Comparison of ENCODE assay signal across 8 cellular contexts in the genomic region with DNA sequence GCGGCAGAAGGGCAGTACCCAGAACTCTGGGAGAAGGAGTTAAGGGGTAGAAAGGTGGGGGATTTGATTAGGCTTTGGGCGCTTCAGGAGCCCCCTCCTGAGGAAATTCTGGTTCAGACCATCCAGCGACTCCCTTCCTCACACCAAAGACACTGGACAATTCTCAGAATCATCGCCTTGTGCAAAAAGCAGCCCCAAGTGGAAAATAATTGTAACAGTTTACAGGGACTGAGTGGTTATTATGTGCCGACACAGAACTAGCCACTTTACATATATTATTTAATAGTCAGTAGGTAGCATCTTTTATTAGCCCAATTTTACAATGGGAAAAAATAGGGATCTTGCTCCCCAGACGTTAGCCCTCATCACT. TPM values are rescaled to one million over a fixed set of nuclear protein-coding genes. Genes with fewer than 3 reads are reported as not detected.
DNase-seq lines count a peak whose midpoint lies in the region; ATAC-seq, FAIRE-seq and TF ChIP-seq lines count a peak whose summit lies in the region.

No MANE protein-coding gene starts in this region.

- peaks cover 13% of the 10 kb centered on the region for H3K4me1 ChIP-seq in CD8-positive, alpha-beta T cell (ENCODE audit: insufficient read depth, low read length)
- H3K4me1 ChIP-seq in Panc1 (ENCODE audit: control insufficient read depth, insufficient read depth, low read length) (peaks cover 23% of the 10 kb centered on the region), endothelial cell of umbilical vein (ENCODE audit: control insufficient read depth, extremely low read depth, insufficient read depth, low read length) (peaks cover 15% of the 10 kb centered on the region)

- H2AFZ ChIP-seq in endothelial cell of umbilical vein (ENCODE audit: low read depth, low read length): peak overlapping the region; percentile 82

- H3K9me3 ChIP-seq in CD8-positive, alpha-beta T cell (ENCODE audit: low read length): no peaks in the 10 kb centered on the region
- H3K9me3 ChIP-seq in Panc1 (ENCODE audit: control insufficient read depth, insufficient read depth, low read depth, low read length) (no peaks in the 10 kb centered on the region), endothelial cell of umbilical vein (replicated peaks; ENCODE audit: control insufficient read depth, insufficient read depth, low read length) (no peaks in the 10 kb centered on the region)

- peaks cover 9% of the 10 kb centered on the region for H3K36me3 ChIP-seq in CD8-positive, alpha-beta T cell (ENCODE audit: insufficient read depth, low read length)
- H3K36me3 ChIP-seq in Panc1 (ENCODE audit: control insufficient read depth, insufficient read depth, low read length) (no peaks in the 10 kb centered on the region), endothelial cell of umbilical vein (ENCODE audit: control insufficient read depth in 2 of 2, extremely low read depth in 1 of 2, insufficient read depth in 2 of 2, low read length in 2 of 2) (peaks cover 2 to 16% of the 10 kb centered on the region in 2 experiments)

- H3K79me2 ChIP-seq in endothelial cell of umbilical vein (ENCODE audit: control insufficient read depth, insufficient read depth, low read length): peaks cover 6% of the 10 kb centered on the region

- no peak for TF ChIP-seq POLR2A in endothelial cell of umbilical vein (IDR thresholded peaks at IDR 0.05; ENCODE audit: low read depth, low read length)

- H3K27me3 ChIP-seq in CD8-positive, alpha-beta T cell (ENCODE audit: insufficient read depth, low read length): no peaks in the 10 kb centered on the region
- no peaks in the 10 kb centered on the region for H3K27me3 ChIP-seq in Panc1 (ENCODE audit: control insufficient read depth, insufficient read depth, low read length)
- no peaks in the 10 kb centered on the region for H3K27me3 ChIP-seq in endothelial cell of umbilical vein (ENCODE audit: control insufficient read depth in 2 of 2, insufficient read depth in 2 of 2, low read length in 2 of 2)

- BruUV-seq in Panc1 (replicated peaks; lab: Mats Ljungman, UMichigan) (no TSS peak), endothelial cell of umbilical vein (replicated peaks; lab: Mats Ljungman, UMichigan) (TSS peak; percentile 93)

- dilution Hi-C loops in endothelial cell of umbilical vein (cut with MboI; ENCODE audit: extremely low pct_ligation_motif_present, low sequenced_read_pairs): no loop called here

- H3K27me3 Mint-ChIP-seq in CD8-positive, alpha-beta T cell (ENCODE audit: low read depth): no peaks in the 10 kb centered on the region
- H3K27me3 Mint-ChIP-seq in osteocyte (ENCODE audit: unreplicated experiment): no peaks in the 10 kb centered on the region

- H3K27ac ChIP-seq in CD8-positive, alpha-beta T cell (ENCODE audit: low read depth, low read length): peak overlapping the region; percentile 37
- H3K27ac ChIP-seq in Panc1 (ENCODE audit: low read length) (peak overlapping the region; percentile 91), endothelial cell of umbilical vein (ENCODE audit: insufficient read depth, low read depth, low read length) (peak overlapping the region; percentile 87)

- intact Hi-C loops in CD8-positive, alpha-beta T cell (cut with DNase I, micrococcal nuclease): loop anchor here (5.0 to 10.0 kb wide), 2 partner anchors 273 to 850 kb away; partner anchors contain the start of gene TRIM34 (in 1 of the 2)
- intact Hi-C loops in Panc1 (cut with micrococcal nuclease; ENCODE audit: unreplicated experiment) (no loop called here), endothelial cell of umbilical vein (cut with micrococcal nuclease) (loop anchor here (2.0 to 5.0 kb wide), 3 partner anchors 144 to 242 kb away; partner anchors contain the start of genes FHIP1B and TPP1)

- DNase-seq in CD8-positive, alpha-beta T cell: no peak
- DNase-seq in Panc1 (ENCODE audit: low read depth, low spot score): no peak
- no peak for DNase-seq in endothelial cell of umbilical vein (ENCODE audit: low read depth, low spot score)
- no peak for DNase-seq in osteocyte (ENCODE audit: extremely low spot score, unreplicated experiment)
- DNase-seq in stimulated activated CD4-positive, alpha-beta T cell treated with anti-CD3 and anti-CD28 coated beads, Interleukin-4, amount 100 ng/mL, for 24 hours: no peak
- no peak for DNase-seq in SW 1271 (lab: John Stamatoyannopoulos, UW)
- no peak for DNase-seq in globus pallidus (ENCODE audit: low spot score)

- peak overlapping the region; percentile 93 for H3K4me2 ChIP-seq in endothelial cell of umbilical vein (ENCODE audit: insufficient read depth, low read length)

- H3K4me1 Mint-ChIP-seq in CD8-positive, alpha-beta T cell (ENCODE audit: low read depth): peaks cover 25% of the 10 kb centered on the region
- H3K4me1 Mint-ChIP-seq in osteocyte (ENCODE audit: unreplicated experiment): peaks cover 35% of the 10 kb centered on the region

- no peaks in the 10 kb centered on the region for H3K9me1 ChIP-seq in endothelial cell of umbilical vein (replicated peaks; ENCODE audit: control insufficient read depth, extremely low read depth, insufficient read depth, low read length)

- no peaks in the 10 kb centered on the region for H3K9me3 Mint-ChIP-seq in CD8-positive, alpha-beta T cell
- H3K9me3 Mint-ChIP-seq in osteocyte (ENCODE audit: unreplicated experiment): no peaks in the 10 kb centered on the region

- POLR2A ChIA-PET in CD8-positive, alpha-beta T cell (lab: Charles Lee): interaction anchor here (1.6 to 1.7 kb wide), 2 partner anchors 72 to 84 kb away, joined by 6 read pairs; partner anchors contain the start of gene SMPD1
- POLR2A ChIA-PET in Panc1 (lab: Charles Lee): no interaction called here
- POLR2A ChIA-PET in endothelial cell of umbilical vein (lab: Charles Lee): interaction anchor here (1.0 kb wide), 1 partner anchor 55 kb away, joined by 3 read pairs; no protein-coding TSS in a partner anchor

- H4K20me1 ChIP-seq in endothelial cell of umbilical vein (replicated peaks; ENCODE audit: control insufficient read depth, extremely low read depth, insufficient read depth, low read length): no peaks in the 10 kb centered on the region

- H3K4me3 Mint-ChIP-seq in CD8-positive, alpha-beta T cell: peak overlapping the region; percentile 80
- H3K4me3 Mint-ChIP-seq in osteocyte (ENCODE audit: unreplicated experiment): peak overlapping the region; percentile 85

- peak; percentile 38 for FAIRE-seq in endothelial cell of umbilical vein (lab: Jason Lieb, UNC)

- in situ Hi-C loops in Panc1 (cut with HindIII; ENCODE audit: low pct_unique_long_range_greater_than_20kb, low sequenced_read_pairs): no loop called here

- H3K36me3 Mint-ChIP-seq in CD8-positive, alpha-beta T cell: peaks cover 26% of the 10 kb centered on the region
- peaks cover 14% of the 10 kb centered on the region for H3K36me3 Mint-ChIP-seq in osteocyte (ENCODE audit: unreplicated experiment)

- TF ChIP-seq CTCF in CD8-positive, alpha-beta T cell (IDR thresholded peaks at IDR 0.05): no peak
- TF ChIP-seq CTCF in Panc1 (IDR thresholded peaks at IDR 0.05) (no peak; the same call in 1 of the 2 replicates), endothelial cell of umbilical vein (IDR thresholded peaks at IDR 0.05; ENCODE audit: extremely low read depth in 1 of 2, insufficient read depth in 1 of 2, low read depth in 1 of 2, low read length in 2 of 2) (no peak), osteocyte (IDR thresholded peaks at IDR 0.05) (no peak)

- H3K9ac ChIP-seq in endothelial cell of umbilical vein (replicated peaks; ENCODE audit: extremely low read depth, insufficient read depth, low read length): peak overlapping the region; percentile 74

- ATAC-seq in CD8-positive, alpha-beta T cell: no peak
- no peak for ATAC-seq in Panc1
- no peak for ATAC-seq in HG02678 (IDR thresholded peaks at IDR 0.05; ENCODE audit: unreplicated experiment)

- H3K4me3 ChIP-seq in CD8-positive, alpha-beta T cell (ENCODE audit: low read depth, low read length): peak overlapping the region; percentile 40
- H3K4me3 ChIP-seq in Panc1 (ENCODE audit: low read depth in 2 of 2, low read length in 2 of 2): peak overlapping the region; percentile 60 to 84
- H3K4me3 ChIP-seq in endothelial cell of umbilical vein (replicated peaks in 1 of 3; ENCODE audit: insufficient read depth in 1 of 3, low read depth in 1 of 3, low read length in 3 of 3): peak overlapping the region; percentile 61 to 67 (median 64)

- CTCF ChIA-PET in CD8-positive, alpha-beta T cell (lab: Charles Lee): interaction anchor here (1.1 to 1.2 kb wide), 2 partner anchors 96 to 112 kb away, joined by 3 read pairs; no protein-coding TSS in a partner anchor
- CTCF ChIA-PET in Panc1 (lab: Charles Lee): interaction anchor here (0.7 to 2.5 kb wide), 3 partner anchors 38 to 144 kb away, joined by 4 to 10 read pairs (median 5); no protein-coding TSS in a partner anchor
- CTCF ChIA-PET in endothelial cell of umbilical vein (lab: Charles Lee): interaction anchor here (1.2 to 3.5 kb wide), 5 partner anchors 10 to 145 kb away, joined by 3 to 32 read pairs (median 3); partner anchors contain the start of gene TPP1

- H3K27ac Mint-ChIP-seq in CD8-positive, alpha-beta T cell: peak overlapping the region; percentile 85
- peak overlapping the region; percentile 93 for H3K27ac Mint-ChIP-seq in osteocyte (ENCODE audit: unreplicated experiment)

RNA-seq across cellular contexts. Expression of gene TRIM3, which starts 0.7 kb away (rescaled TPM):
- total RNA-seq in CD8-positive, alpha-beta T cell: 10 to 100 TPM; 14.5 to 18.3 TPM
- total RNA-seq in Panc1 (2021; ENCODE audit: unreplicated experiment): 35.4 TPM
- polyA plus RNA-seq in Panc1 (2012; ENCODE audit: insufficient read length): 43.6 TPM
- total RNA-seq in endothelial cell of umbilical vein: 25.6 and 29.2 TPM in 2 replicates
- polyA plus RNA-seq in endothelial cell of umbilical vein: 21.8 and 22.2 TPM in 2 replicates
- polyA plus RNA-seq in endothelial cell of umbilical vein (2011; cell fraction: cytosol; rRNA removed): 10.5 and 14.0 TPM in 2 replicates
- polyA plus RNA-seq in endothelial cell of umbilical vein (2011; cell fraction: nucleus; rRNA removed): 86.5 and 90.7 TPM in 2 replicates
- 20.7 and 23.7 TPM in 2 replicates for polyA plus RNA-seq in endothelial cell of umbilical vein (2012)
- polyA minus RNA-seq in endothelial cell of umbilical vein: 27.8 and 39.3 TPM in 2 replicates
- polyA minus RNA-seq in endothelial cell of umbilical vein (2011; cell fraction: cytosol; rRNA and poly(A)+ RNA removed): 3.0 TPM
- 23.7 and 34.0 TPM in 2 replicates for polyA minus RNA-seq in endothelial cell of umbilical vein (2011; cell fraction: nucleus; rRNA and poly(A)+ RNA removed)
- total RNA-seq in osteocyte: 30.7 and 32.5 TPM in 2 replicates

RNA-seq across cellular contexts. Expression of gene ARFIP2, which starts 6.7 kb away (rescaled TPM):
- 10 to 100 TPM; 76.5 to 89.7 TPM for total RNA-seq in CD8-positive, alpha-beta T cell
- total RNA-seq in Panc1 (2021; ENCODE audit: unreplicated experiment) (116 TPM), endothelial cell of umbilical vein (46.7 and 48.4 TPM in 2 replicates), osteocyte (58.0 and 64.6 TPM in 2 replicates)
- polyA plus RNA-seq in Panc1 (2012; ENCODE audit: insufficient read length): 135 TPM
- 62.9 and 64.6 TPM in 2 replicates for polyA plus RNA-seq in endothelial cell of umbilical vein
- polyA plus RNA-seq in endothelial cell of umbilical vein (2011; cell fraction: cytosol; rRNA removed): 62.8 and 66.9 TPM in 2 replicates
- polyA plus RNA-seq in endothelial cell of umbilical vein (2011; cell fraction: nucleus; rRNA removed): 182 and 186 TPM in 2 replicates
- polyA plus RNA-seq in endothelial cell of umbilical vein (2012): 45.9 and 53.9 TPM in 2 replicates
- polyA minus RNA-seq in endothelial cell of umbilical vein: 69.7 and 72.9 TPM in 2 replicates
- 30.1 TPM for polyA minus RNA-seq in endothelial cell of umbilical vein (2011; cell fraction: cytosol; rRNA and poly(A)+ RNA removed)
- polyA minus RNA-seq in endothelial cell of umbilical vein (2011; cell fraction: nucleus; rRNA and poly(A)+ RNA removed): 44.2 and 61.9 TPM in 2 replicates

RNA-seq across cellular contexts. Expression of gene TIMM10B, which starts 6.9 kb away (rescaled TPM):
- 10 to 100 TPM; 68.6 to 73.0 TPM for total RNA-seq in CD8-positive, alpha-beta T cell
- total RNA-seq in Panc1 (2021; ENCODE audit: unreplicated experiment): 63.8 TPM
- 48.5 TPM for polyA plus RNA-seq in Panc1 (2012; ENCODE audit: insufficient read length)
- total RNA-seq in endothelial cell of umbilical vein: 29.2 and 31.3 TPM in 2 replicates
- polyA plus RNA-seq in endothelial cell of umbilical vein: 36.5 and 41.8 TPM in 2 replicates
- 27.9 and 34.4 TPM in 2 replicates for polyA plus RNA-seq in endothelial cell of umbilical vein (2011; cell fraction: cytosol; rRNA removed)
- polyA plus RNA-seq in endothelial cell of umbilical vein (2011; cell fraction: nucleus; rRNA removed): 37.3 and 38.2 TPM in 2 replicates
- polyA plus RNA-seq in endothelial cell of umbilical vein (2012): 22.2 and 26.3 TPM in 2 replicates
- 27.1 and 43.6 TPM in 2 replicates for polyA minus RNA-seq in endothelial cell of umbilical vein
- polyA minus RNA-seq in endothelial cell of umbilical vein (2011; cell fraction: cytosol; rRNA and poly(A)+ RNA removed): 22.1 TPM
- 48.0 and 51.8 TPM in 2 replicates for polyA minus RNA-seq in endothelial cell of umbilical vein (2011; cell fraction: nucleus; rRNA and poly(A)+ RNA removed)
- total RNA-seq in osteocyte: 25.1 and 27.0 TPM in 2 replicates

RNA-seq across cellular contexts. Expression of gene DNHD1, which starts 22.7 kb away (rescaled TPM):
- 10 to 100 TPM; 34.6 to 41.1 TPM for total RNA-seq in CD8-positive, alpha-beta T cell
- total RNA-seq in Panc1 (2021; ENCODE audit: unreplicated experiment) (10.6 TPM), endothelial cell of umbilical vein (6.5 and 8.6 TPM in 2 replicates), osteocyte (6.6 and 8.7 TPM in 2 replicates)
- polyA plus RNA-seq in Panc1 (2012; ENCODE audit: insufficient read length): 6.0 TPM
- polyA plus RNA-seq in endothelial cell of umbilical vein: 3.7 and 4.4 TPM in 2 replicates
- 0.85 and 1.3 TPM in 2 replicates for polyA plus RNA-seq in endothelial cell of umbilical vein (2011; cell fraction: cytosol; rRNA removed)
- polyA plus RNA-seq in endothelial cell of umbilical vein (2011; cell fraction: nucleus; rRNA removed): 29.1 and 33.8 TPM in 2 replicates
- polyA plus RNA-seq in endothelial cell of umbilical vein (2012): 3.2 and 4.4 TPM in 2 replicates
- polyA minus RNA-seq in endothelial cell of umbilical vein: 19.2 and 24.5 TPM in 2 replicates
- polyA minus RNA-seq in endothelial cell of umbilical vein (2011; cell fraction: cytosol; rRNA and poly(A)+ RNA removed): 6.0 TPM
- 18.9 and 23.4 TPM in 2 replicates for polyA minus RNA-seq in endothelial cell of umbilical vein (2011; cell fraction: nucleus; rRNA and poly(A)+ RNA removed)

RNA-seq across cellular contexts. Expression of gene HPX, which starts 33.6 kb away (rescaled TPM):
- total RNA-seq in CD8-positive, alpha-beta T cell: under 1 TPM; 0.71 to 0.83 TPM
- total RNA-seq in Panc1 (2021; ENCODE audit: unreplicated experiment) (1.0 TPM), endothelial cell of umbilical vein (1.3 and 2.1 TPM in 2 replicates), osteocyte (1.4 and 1.9 TPM in 2 replicates)
- polyA plus RNA-seq in Panc1 (2012; ENCODE audit: insufficient read length): 0.22 TPM
- 1.5 and 1.6 TPM in 2 replicates for polyA plus RNA-seq in endothelial cell of umbilical vein
- polyA plus RNA-seq in endothelial cell of umbilical vein (2011; cell fraction: cytosol; rRNA removed): 0.32 and 0.45 TPM in 2 replicates
- polyA plus RNA-seq in endothelial cell of umbilical vein (2011; cell fraction: nucleus; rRNA removed): 14.1 and 14.4 TPM in 2 replicates
- polyA plus RNA-seq in endothelial cell of umbilical vein (2012): 0.93 and 1.6 TPM in 2 replicates
- 1.4 and 2.5 TPM in 2 replicates for polyA minus RNA-seq in endothelial cell of umbilical vein
- polyA minus RNA-seq in endothelial cell of umbilical vein (2011; cell fraction: cytosol; rRNA and poly(A)+ RNA removed): not detected
- 7.0 and 8.2 TPM in 2 replicates for polyA minus RNA-seq in endothelial cell of umbilical vein (2011; cell fraction: nucleus; rRNA and poly(A)+ RNA removed)

Comparison
In these comparisons a context has a peak if more than half of its experiments do, and no peak if none do; other contexts are left out.
1. H3K27ac ChIP-seq: peak in every context shown above with its lines; median percentile 91 in Panc1; 87 in endothelial cell of umbilical vein; 37 in CD8-positive, alpha-beta T cell.